In the genomic region with DNA sequence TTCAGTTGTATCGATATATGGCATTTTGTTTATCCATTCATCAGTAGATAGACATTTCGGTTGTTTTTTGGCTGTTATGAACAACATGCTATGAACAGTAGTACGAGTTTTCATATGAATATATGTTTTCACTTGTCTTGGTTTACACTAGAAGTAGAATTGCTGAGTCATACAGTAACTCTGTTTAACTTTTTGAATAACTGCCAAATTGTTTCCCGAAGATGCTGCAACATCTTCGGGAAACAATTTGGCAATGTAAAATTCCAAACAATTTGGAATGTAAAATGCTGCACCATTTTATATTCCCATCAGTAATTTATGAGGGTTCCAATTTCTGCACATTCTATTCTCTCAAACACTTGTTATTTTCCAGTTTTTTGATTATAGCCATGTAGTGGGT, we compare ENCODE assay signal across 22 cellular contexts. TPM values are rescaled to one million over a fixed set of nuclear protein-coding genes. Genes with fewer than 3 reads are reported as not detected.
DNase-seq lines count a peak whose midpoint lies in the region; ATAC-seq and TF ChIP-seq lines count a peak whose summit lies in the region.
"Had no signal": no experiment of that assay in that cellular context is flagged by ENCODE, and none has a peak within 500 bp of the region (broad histone marks: within the 10 kb centered on the region; RNA-seq: fewer than 3 reads in every experiment).

No MANE protein-coding gene starts in this region.

- peaks cover 3% of the 10 kb centered on the region for H3K27me3 Mint-ChIP-seq in activated T-helper 17 cell treated with anti-CD3 and anti-CD28 coated beads, Interleukin-2, amount 50 U/mL, for 72 hours
- H3K27me3 Mint-ChIP-seq: dendritic cell treated with granulocyte-macrophage colony-stimulating factor and Interleukin-4, amounts not matched to agents 40 ng/mL and 50 ng/mL, for 4 days had no signal

- H3K9me3 Mint-ChIP-seq in activated T-helper 17 cell treated with anti-CD3 and anti-CD28 coated beads, Interleukin-2, amount 50 U/mL, for 72 hours = no peaks in the 10 kb centered on the region
- H3K9me3 Mint-ChIP-seq: activated naive CD4-positive, alpha-beta T cell treated with anti-CD3 and anti-CD28 coated beads, Interleukin-2, amount 50 U/mL, for 72 hours; dendritic cell treated with granulocyte-macrophage colony-stimulating factor and Interleukin-4, amounts not matched to agents 40 ng/mL and 50 ng/mL, for 4 days had no signal

- H3K27me3 ChIP-seq in ACC112 (ENCODE audit: insufficient read depth, low read length) = no peaks in the 10 kb centered on the region
- H3K27me3 ChIP-seq: brain microvascular endothelial cell, Peyer's patch, uterus had no signal

- H3K4me3 ChIP-seq in ACC112 (ENCODE audit: low read depth, low read length) (peak overlapping the region; percentile 64), fibroblast of pulmonary artery (replicated peaks; ENCODE audit: low read depth, low read length) (no peak overlapping the region)
- H3K4me3 ChIP-seq: Peyer's patch, psoas muscle, uterus had no signal

- H3K4me1 Mint-ChIP-seq in activated T-helper 17 cell treated with anti-CD3 and anti-CD28 coated beads, Interleukin-2, amount 50 U/mL, for 72 hours = no peaks in the 10 kb centered on the region

- H3K36me3 ChIP-seq in ACC112 (ENCODE audit: insufficient read depth, low read length) = no peaks in the 10 kb centered on the region
- H3K36me3 ChIP-seq: brain microvascular endothelial cell, Peyer's patch, uterus had no signal

- H3K79me2 ChIP-seq in ACC112 (ENCODE audit: control insufficient read depth, insufficient read depth, low read length, unreplicated experiment) = peaks cover 4% of the 10 kb centered on the region

- peaks cover 26% of the 10 kb centered on the region for H3K4me1 ChIP-seq in ACC112 (ENCODE audit: control insufficient read depth, insufficient read depth, low read length, unreplicated experiment)
- H3K4me1 ChIP-seq: Caco-2, Peyer's patch, psoas muscle, uterus had no signal

- H3K36me3 Mint-ChIP-seq in activated T-helper 17 cell treated with anti-CD3 and anti-CD28 coated beads, Interleukin-2, amount 50 U/mL, for 72 hours (ENCODE audit: low read depth) = no peaks in the 10 kb centered on the region

- no peak for TF ChIP-seq CTCF in fibroblast of pulmonary artery (IDR thresholded peaks at IDR 0.05; ENCODE audit: low read length, missing control alignments)

- DNase-seq in H4 (ENCODE audit: low spot score) (peak; percentile 77), fibroblast of pulmonary artery (ENCODE audit: low read depth) (peak; percentile 86), NCI-H748 (lab: John Stamatoyannopoulos, UW; ENCODE audit: unreplicated experiment) (no peak), RKO (ENCODE audit: low spot score) (no peak)
- DNase-seq in activated naive CD4-positive, alpha-beta T cell treated with anti-CD3 and anti-CD28 coated beads, Interleukin-2, amount 50 U/mL, for 16 hours = no peak
- DNase-seq: activated CD8-positive, alpha-beta T cell treated with anti-CD3 and anti-CD28 coated beads, Interleukin-2, amount 10 ng/mL, durations not matched to agents 7 days and 5 days; activated T-cell treated with anti-CD3 and anti-CD28 coated beads, Interleukin-2, amount 50 U/mL, for 48 hours; AML-193; brain microvascular endothelial cell; Caco-2; NCI-H1694; NCI-H2227 treated with DMSO at 0.1 percent for 48 hours; Peyer's patch; psoas muscle; stimulated activated CD4-positive, alpha-beta T cell treated with anti-CD3 and anti-CD28 coated beads, Interleukin-4, amount 100 ng/mL, for 24 hours; T-helper 9 cell; uterus had no signal

- H3K27ac ChIP-seq in ACC112 (ENCODE audit: low read depth, low read length) = peak overlapping the region; percentile 67
- H3K27ac ChIP-seq: brain microvascular endothelial cell, Peyer's patch, psoas muscle, uterus had no signal

- ATAC-seq in activated T-helper 17 cell treated with anti-CD3 and anti-CD28 coated beads, Interleukin-2, amount 50 U/mL, for 72 hours (replicated peaks) = peak; percentile 14
- ATAC-seq in HG02759 (IDR thresholded peaks at IDR 0.05; ENCODE audit: unreplicated experiment) = no peak
- ATAC-seq: activated CD8-positive, alpha-beta T cell treated with anti-CD3 and anti-CD28 coated beads, Interleukin-2, amount 10 ng/mL, durations not matched to agents 7 days and 5 days; activated naive CD4-positive, alpha-beta T cell treated with anti-CD3 and anti-CD28 coated beads, Interleukin-2, amount 50 U/mL, for 72 hours; psoas muscle had no signal

- no peak overlapping the region for H3K27ac Mint-ChIP-seq in activated T-helper 17 cell treated with anti-CD3 and anti-CD28 coated beads, Interleukin-2, amount 50 U/mL, for 72 hours
- H3K27ac Mint-ChIP-seq: activated CD8-positive, alpha-beta T cell treated with anti-CD3 and anti-CD28 coated beads, Interleukin-2, amount 10 ng/mL, durations not matched to agents 7 days and 5 days; activated naive CD4-positive, alpha-beta T cell treated with anti-CD3 and anti-CD28 coated beads, Interleukin-2, amount 50 U/mL, for 72 hours; dendritic cell treated with granulocyte-macrophage colony-stimulating factor and Interleukin-4, amounts not matched to agents 40 ng/mL and 50 ng/mL, for 4 days had no signal

- H3K4me3 Mint-ChIP-seq in activated T-helper 17 cell treated with anti-CD3 and anti-CD28 coated beads, Interleukin-2, amount 50 U/mL, for 72 hours = no peak overlapping the region
- H3K4me3 Mint-ChIP-seq: activated CD8-positive, alpha-beta T cell treated with anti-CD3 and anti-CD28 coated beads, Interleukin-2, amount 10 ng/mL, durations not matched to agents 7 days and 5 days; dendritic cell treated with granulocyte-macrophage colony-stimulating factor and Interleukin-4, amounts not matched to agents 40 ng/mL and 50 ng/mL, for 4 days had no signal

- H2AFZ ChIP-seq in ACC112 (ENCODE audit: low read length, unreplicated experiment) = peak overlapping the region; percentile 0

RNA-seq across cellular contexts. Expression of a gene that starts 11.5 kb away (rescaled TPM):
- total RNA-seq in H4 (2014; rRNA removed; shearing (Covaris generic)) = 6.1 and 10.2 TPM in 2 replicates
- total RNA-seq in activated T-helper 17 cell treated with anti-CD3 and anti-CD28 coated beads, Interleukin-2, amount 50 U/mL, for 72 hours = 10 to 100 TPM; 11.6 to 16.5 TPM

Comparison
In these comparisons a context has a peak if more than half of its experiments do, and no peak if none do; other contexts are left out.
1. DNase-seq: peak in H4 (single experiment) and fibroblast of pulmonary artery (single experiment); none in NCI-H748 (single experiment), activated naive CD4-positive, alpha-beta T cell treated with anti-CD3 and anti-CD28 coated beads, Interleukin-2, amount 50 U/mL, for 16 hours (single experiment) and RKO (single experiment).